In genomic region chr14:75044322-75044721, GRCh38 we compare ENCODE assay signal across 13 cellular contexts. TPM values are rescaled to one million over a fixed set of nuclear protein-coding genes. Genes with fewer than 3 reads are reported as not detected.
A peak's percentile ranks its signal among the peaks of the same experiment; 100 is the strongest.
DNase-seq lines count a peak whose midpoint lies in the region; ATAC-seq and TF ChIP-seq lines count a peak whose summit lies in the region.
"Had no signal": no experiment of that assay in that cellular context is flagged by ENCODE, and none has a peak within 500 bp of the region (broad histone marks: within the 10 kb centered on the region; RNA-seq: fewer than 3 reads in every experiment).

No MANE protein-coding gene starts in this region.

- in situ Hi-C loops in GM13977 (cut with MboI; ENCODE audit: low pct_unique_long_range_greater_than_20kb, low sequenced_read_pairs, unreplicated experiment), result no loop called here

- no peak overlapping the region for H3K4me2 ChIP-seq in H9 (ENCODE audit: insufficient read depth, insufficient read length, low read length)
- H3K4me2 ChIP-seq: BLaER1 treated with 17β-estradiol and CSF1 and Interleukin-3, amounts not matched to agents 10 nM and 100 nM had no signal

- H2BK20ac ChIP-seq in H9 (ENCODE audit: low read depth, low read length, poor library complexity, severe bottlenecking), result no peak overlapping the region

- no peak overlapping the region for H4K5ac ChIP-seq in H9 (ENCODE audit: insufficient read length, low read depth, low read length)

- H3K4ac ChIP-seq in H9 (ENCODE audit: low read depth, low read length), result no peak overlapping the region

- H3K9me3 Mint-ChIP-seq in HFFc6, result no peaks in the 10 kb centered on the region
- H3K9me3 Mint-ChIP-seq in activated T-helper 17 cell treated with anti-CD3 and anti-CD28 coated beads, Interleukin-2, amount 50 U/mL, for 72 hours, result no peaks in the 10 kb centered on the region
- H3K9me3 Mint-ChIP-seq in glutamatergic neuron (ENCODE audit: unreplicated experiment), result no peaks in the 10 kb centered on the region
- H3K9me3 Mint-ChIP-seq in H9, result no peaks in the 10 kb centered on the region

- H3K56ac ChIP-seq in H9 (ENCODE audit: insufficient read length, low read depth, low read length), result no peak overlapping the region

- no peak overlapping the region for H3K18ac ChIP-seq in H9 (ENCODE audit: insufficient read length, low read depth, low read length)

- no peak overlapping the region for H2BK12ac ChIP-seq in H9 (ENCODE audit: insufficient read length, low read depth, low read length)

- peak overlapping the region; percentile 13; the same call in 1 of the 2 replicates for H3K4me3 ChIP-seq in ACC112 (ENCODE audit: low read depth, low read length)
- H3K4me3 ChIP-seq: BLaER1 treated with 17β-estradiol and CSF1 and Interleukin-3, amounts not matched to agents 10 nM and 100 nM had no signal

- H3K23ac ChIP-seq in H9 (ENCODE audit: insufficient read length, low read depth, low read length), result no peak overlapping the region

- no peak overlapping the region for H2AK5ac ChIP-seq in H9 (ENCODE audit: insufficient read length, low read length)

- peak overlapping the region; percentile 11; the same call in 1 of the 2 replicates for H3K27ac ChIP-seq in ACC112 (ENCODE audit: low read depth, low read length)
- H3K27ac ChIP-seq in foreskin keratinocyte, result no peak overlapping the region
- H3K27ac ChIP-seq in H9 (ENCODE audit: insufficient read length, low read depth, low read length), result no peak overlapping the region
- H3K27ac ChIP-seq: BLaER1 treated with 17β-estradiol and CSF1 and Interleukin-3, amounts not matched to agents 10 nM and 100 nM had no signal

- TF ChIP-seq CTCF in HFFc6 (IDR thresholded peaks at IDR 0.05), result no peak
- TF ChIP-seq CTCF in foreskin keratinocyte (conservative IDR thresholded peaks at IDR 0.05), result no peak
- no peak for TF ChIP-seq CTCF in glutamatergic neuron (IDR thresholded peaks at IDR 0.05; ENCODE audit: partially characterized antibody, unreplicated experiment)
- TF ChIP-seq CTCF in GM13977 (IDR thresholded peaks at IDR 0.05; ENCODE audit: extremely low read depth, insufficient read depth, missing control alignments), result no peak
- no peak for TF ChIP-seq CTCF in H9 (conservative IDR thresholded peaks at IDR 0.05)

- peak; percentile 73 for DNase-seq in HFFc6
- DNase-seq in foreskin keratinocyte, result peak; percentile 31 to 63
- no peak for DNase-seq in glutamatergic neuron
- no peak for DNase-seq in GM13977 (ENCODE audit: low spot score)
- no peak for DNase-seq in H9
- DNase-seq: activated CD8-positive, alpha-beta memory T cell treated with anti-CD3 and anti-CD28 coated beads for 24 hours; NCI-H146; small intestine; trophoblast cell had no signal

- peak; percentile 23 for ATAC-seq in activated T-helper 17 cell treated with anti-CD3 and anti-CD28 coated beads, Interleukin-2, amount 50 U/mL, for 72 hours (replicated peaks)
- ATAC-seq in foreskin keratinocyte (no peak), GM18870 (IDR thresholded peaks at IDR 0.05; ENCODE audit: unreplicated experiment) (no peak)

- no CpG with 5 or more reads among the region's 2 CpGs for WGBS in H9 (ENCODE audit: extremely low coverage, insufficient read length, low lambda C conversion rate)

- H3K79me1 ChIP-seq in H9 (ENCODE audit: insufficient read depth, low read depth, low read length, poor library complexity, severe bottlenecking), result peaks cover 3% of the 10 kb centered on the region

- no peak overlapping the region for H2BK15ac ChIP-seq in H9 (ENCODE audit: low read depth, low read length)

- H3K4me3 Mint-ChIP-seq in HFFc6 (peak overlapping the region; percentile 42), glutamatergic neuron (ENCODE audit: unreplicated experiment) (no peak overlapping the region), H9 (no peak overlapping the region)
- peak overlapping the region; percentile 31 for H3K4me3 Mint-ChIP-seq in activated T-helper 17 cell treated with anti-CD3 and anti-CD28 coated beads, Interleukin-2, amount 50 U/mL, for 72 hours

- H3K36me3 Mint-ChIP-seq in HFFc6 (ENCODE audit: low read depth) (peaks cover 5% of the 10 kb centered on the region), glutamatergic neuron (ENCODE audit: unreplicated experiment) (no peaks in the 10 kb centered on the region), H9 (ENCODE audit: insufficient read depth in 1 of 3, low read depth in 3 of 3) (peaks cover 0 to 16% (median 15%) of the 10 kb centered on the region in 3 experiments; a peak in 6 of 7 replicates)
- peaks cover 86% of the 10 kb centered on the region for H3K36me3 Mint-ChIP-seq in activated T-helper 17 cell treated with anti-CD3 and anti-CD28 coated beads, Interleukin-2, amount 50 U/mL, for 72 hours (ENCODE audit: low read depth)

- H3K4me1 ChIP-seq in ACC112 (ENCODE audit: control insufficient read depth, insufficient read depth, low read length, unreplicated experiment), result peaks cover 54% of the 10 kb centered on the region
- peaks cover 9% of the 10 kb centered on the region for H3K4me1 ChIP-seq in foreskin keratinocyte
- 0 out of 2 replicates have a peak, but pooled peaks cover 2% of the 10 kb centered on the region for H3K4me1 ChIP-seq in H9 (ENCODE audit: insufficient read depth, low read length)
- H3K4me1 ChIP-seq: BLaER1 treated with 17β-estradiol and CSF1 and Interleukin-3, amounts not matched to agents 10 nM and 100 nM had no signal

- H3K9me3 ChIP-seq in H9 (ENCODE audit: control insufficient read depth, low read depth, low read length), result no peaks in the 10 kb centered on the region
- H3K9me3 ChIP-seq: BLaER1 treated with 17β-estradiol and CSF1 and Interleukin-3, amounts not matched to agents 10 nM and 100 nM had no signal

- H3T11ph ChIP-seq in H9 (ENCODE audit: low read length), result no peak overlapping the region

- H4K8ac ChIP-seq in H9 (replicated peaks; ENCODE audit: insufficient read length, low read depth, low read length), result no peak overlapping the region

- no peaks in the 10 kb centered on the region for H4K20me1 ChIP-seq in H9 (ENCODE audit: control insufficient read depth, insufficient read depth, insufficient read length)
- H4K20me1 ChIP-seq: BLaER1 treated with 17β-estradiol and CSF1 and Interleukin-3, amounts not matched to agents 10 nM and 100 nM had no signal

- no peaks in the 10 kb centered on the region for H3K23me2 ChIP-seq in H9 (ENCODE audit: insufficient read length, low read depth, low read length, poor library complexity, severe bottlenecking)

- no peak overlapping the region for H2BK120ac ChIP-seq in H9 (ENCODE audit: low read depth, low read length, poor library complexity, severe bottlenecking)

- no peak overlapping the region for H4K91ac ChIP-seq in H9 (ENCODE audit: insufficient read length, low read depth, low read length)

- H3K4me1 Mint-ChIP-seq in HFFc6 (ENCODE audit: low read depth) (peaks cover 74% of the 10 kb centered on the region), glutamatergic neuron (ENCODE audit: low read depth, unreplicated experiment) (peaks cover 3% of the 10 kb centered on the region), H9 (no peaks in the 10 kb centered on the region)
- peaks cover 42% of the 10 kb centered on the region for H3K4me1 Mint-ChIP-seq in activated T-helper 17 cell treated with anti-CD3 and anti-CD28 coated beads, Interleukin-2, amount 50 U/mL, for 72 hours

- no peak overlapping the region for H3K9ac ChIP-seq in H9 (ENCODE audit: extremely low read depth, insufficient read length, low read length)
- H3K9ac ChIP-seq: BLaER1 treated with 17β-estradiol and CSF1 and Interleukin-3, amounts not matched to agents 10 nM and 100 nM had no signal

- peaks cover 30% of the 10 kb centered on the region for H3K36me3 ChIP-seq in ACC112 (ENCODE audit: insufficient read depth, low read length)

- H3K79me2 ChIP-seq in ACC112 (ENCODE audit: control insufficient read depth, insufficient read depth, low read length, unreplicated experiment), result peaks cover 58% of the 10 kb centered on the region
- no peaks in the 10 kb centered on the region for H3K79me2 ChIP-seq in H9 (ENCODE audit: insufficient read depth, low read length)

- no peak overlapping the region for H3K14ac ChIP-seq in H9 (ENCODE audit: insufficient read depth, low read length)

- H2BK5ac ChIP-seq in H9 (ENCODE audit: insufficient read length, low read length), result no peak overlapping the region

- peak overlapping the region; percentile 50 for H3K27ac Mint-ChIP-seq in HFFc6
- H3K27ac Mint-ChIP-seq in activated T-helper 17 cell treated with anti-CD3 and anti-CD28 coated beads, Interleukin-2, amount 50 U/mL, for 72 hours, result no peak overlapping the region
- H3K27ac Mint-ChIP-seq in glutamatergic neuron (ENCODE audit: unreplicated experiment), result no peak overlapping the region
- H3K27ac Mint-ChIP-seq in H9, result no peak overlapping the region

- no peak overlapping the region for H2AFZ ChIP-seq in ACC112 (ENCODE audit: low read length, unreplicated experiment)
- H2AFZ ChIP-seq in H9 (ENCODE audit: low read length), result no peak overlapping the region

- no peaks in the 10 kb centered on the region for H3K27me3 ChIP-seq in ACC112 (ENCODE audit: insufficient read depth, low read length)
- no peaks in the 10 kb centered on the region for H3K27me3 ChIP-seq in foreskin keratinocyte
- H3K27me3 ChIP-seq in H9 (ENCODE audit: insufficient read depth, low read length), result no peaks in the 10 kb centered on the region

- H3K27me3 Mint-ChIP-seq in HFFc6 (ENCODE audit: insufficient read depth) (no peaks in the 10 kb centered on the region), glutamatergic neuron (ENCODE audit: unreplicated experiment) (no peaks in the 10 kb centered on the region), H9 (ENCODE audit: low read depth) (no peaks in the 10 kb centered on the region)
- no peaks in the 10 kb centered on the region for H3K27me3 Mint-ChIP-seq in activated T-helper 17 cell treated with anti-CD3 and anti-CD28 coated beads, Interleukin-2, amount 50 U/mL, for 72 hours

RNA-seq across cellular contexts. Expression of gene MLH3, which starts 6.9 kb away (rescaled TPM):
- 10 to 100 TPM in 1 of 6 experiments, 1 to 10 TPM in 5; 5.4 to 11.6 (median 7.6) TPM for total RNA-seq in HFFc6 (2021; fragmentation: NEBNext Ultra II Directional; extraction: Animal tissue kit (Norgen Biotek cat#: 25700))
- total RNA-seq in activated T-helper 17 cell treated with anti-CD3 and anti-CD28 coated beads, Interleukin-2, amount 50 U/mL, for 72 hours, result 10 to 100 TPM; 31.4 to 46.7 TPM
- 12.2 and 14.9 TPM in 2 replicates for total RNA-seq in foreskin keratinocyte
- polyA plus RNA-seq in foreskin keratinocyte, result 5.5 and 7.7 TPM in 2 replicates
- total RNA-seq in glutamatergic neuron (ENCODE audit: unreplicated experiment), result 17.1 TPM
- total RNA-seq in H9 (2021), result 21.0 and 23.0 TPM in 2 replicates

RNA-seq across cellular contexts. Expression of gene ACYP1, which starts 19.5 kb away (rescaled TPM):
- total RNA-seq in HFFc6 (2021; fragmentation: NEBNext Ultra II Directional; extraction: Animal tissue kit (Norgen Biotek cat#: 25700)), result 10 to 100 TPM in 4 of 6 experiments, 1 to 10 TPM in 2; 5.9 to 14.9 (median 11.7) TPM
- 10 to 100 TPM; 43.4 to 52.8 TPM for total RNA-seq in activated T-helper 17 cell treated with anti-CD3 and anti-CD28 coated beads, Interleukin-2, amount 50 U/mL, for 72 hours
- total RNA-seq in foreskin keratinocyte (13.3 and 14.8 TPM in 2 replicates), glutamatergic neuron (ENCODE audit: unreplicated experiment) (14.3 TPM), H9 (2021) (15.5 and 18.9 TPM in 2 replicates)
- 19.4 and 21.0 TPM in 2 replicates for polyA plus RNA-seq in foreskin keratinocyte

RNA-seq across cellular contexts. Expression of gene ZC2HC1C, which starts 25.1 kb away (rescaled TPM):
- total RNA-seq in HFFc6 (2021; fragmentation: NEBNext Ultra II Directional; extraction: Animal tissue kit (Norgen Biotek cat#: 25700)), result 1 to 10 TPM in 3 of 6 experiments, under 1 TPM in 3; 0.43 to 1.4 (median 1.1) TPM
- 1 to 10 TPM; 2.2 to 3.7 TPM for total RNA-seq in activated T-helper 17 cell treated with anti-CD3 and anti-CD28 coated beads, Interleukin-2, amount 50 U/mL, for 72 hours
- total RNA-seq in foreskin keratinocyte (0.78 and 1.5 TPM in 2 replicates), glutamatergic neuron (ENCODE audit: unreplicated experiment) (3.2 TPM), H9 (2021) (1.4 and 1.5 TPM in 2 replicates)
- polyA plus RNA-seq in foreskin keratinocyte, result 0.94 TPM in 2 replicates

RNA-seq across cellular contexts. Expression of gene EIF2B2, which starts 41.6 kb away (rescaled TPM):
- total RNA-seq in HFFc6 (2021; fragmentation: NEBNext Ultra II Directional; extraction: Animal tissue kit (Norgen Biotek cat#: 25700)), result 10 to 100 TPM; 55.5 to 66.1 (median 59.0) TPM
- total RNA-seq in activated T-helper 17 cell treated with anti-CD3 and anti-CD28 coated beads, Interleukin-2, amount 50 U/mL, for 72 hours, result 10 to 100 TPM; 27.4 to 44.3 TPM
- total RNA-seq in foreskin keratinocyte (57.8 and 65.5 TPM in 2 replicates), glutamatergic neuron (ENCODE audit: unreplicated experiment) (39.6 TPM), H9 (2021) (48.3 and 53.4 TPM in 2 replicates)
- 76.5 and 80.1 TPM in 2 replicates for polyA plus RNA-seq in foreskin keratinocyte

Comparison
In these comparisons a context has a peak if more than half of its experiments do, and no peak if none do; other contexts are left out.
1. DNase-seq: peak in HFFc6 (single experiment) and foreskin keratinocyte (2 of 2); none in glutamatergic neuron (single experiment), GM13977 (single experiment) and H9 (single experiment).
2. H3K4me3 Mint-ChIP-seq: peak in HFFc6 (single experiment) and activated T-helper 17 cell treated with anti-CD3 and anti-CD28 coated beads, Interleukin-2, amount 50 U/mL, for 72 hours (single experiment); none in glutamatergic neuron (single experiment) and H9 (0 of 2).